15 cellular contexts compared by ENCODE assay signal in the genomic region with DNA sequence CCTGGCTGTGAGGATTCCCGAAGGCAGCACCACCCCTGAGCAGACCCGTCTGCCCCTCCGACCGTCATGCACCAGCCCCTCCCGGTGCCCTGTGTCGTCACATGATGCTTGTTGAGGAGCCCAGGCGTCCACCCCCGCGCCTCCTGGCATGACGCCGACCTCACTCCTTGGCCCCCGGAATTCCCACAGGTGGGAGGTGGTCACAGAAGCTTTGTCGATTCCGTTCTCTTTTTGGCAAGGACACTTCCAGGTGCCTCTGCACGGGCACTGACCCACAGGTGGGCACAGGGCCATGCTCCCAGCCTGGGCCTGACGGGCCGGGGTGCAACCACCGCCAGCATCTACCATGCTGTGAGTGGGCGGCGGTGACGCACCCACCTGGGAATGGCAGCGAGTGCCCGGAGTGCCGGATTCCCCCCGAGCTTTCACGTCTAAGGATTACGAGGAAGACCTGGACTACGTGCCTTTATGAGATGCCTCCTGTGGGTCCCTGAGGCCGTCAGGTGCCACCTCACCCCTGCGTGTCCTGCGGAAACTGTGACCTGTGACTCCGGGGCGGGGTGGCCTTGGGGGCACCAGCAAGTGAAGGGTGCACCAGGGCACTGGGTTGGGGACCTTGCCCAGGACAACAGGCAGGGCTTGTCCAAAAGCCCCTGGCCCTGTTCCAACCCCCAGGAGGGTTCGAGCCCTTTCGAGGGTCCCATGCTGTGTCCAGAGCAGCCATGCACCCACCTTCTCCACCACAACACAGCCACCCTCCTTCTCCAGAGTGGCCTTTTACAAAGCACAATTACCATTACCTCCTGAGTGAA. TPM values are rescaled to one million over a fixed set of nuclear protein-coding genes. Genes with fewer than 3 reads are reported as not detected.
DNase-seq lines count a peak whose midpoint lies in the region; ATAC-seq and TF ChIP-seq lines count a peak whose summit lies in the region.
"Had no signal": no experiment of that assay in that cellular context is flagged by ENCODE, and none has a peak within 500 bp of the region (broad histone marks: within the 10 kb centered on the region; RNA-seq: fewer than 3 reads in every experiment).

No MANE protein-coding gene starts in this region.

- no peaks in the 10 kb centered on the region for H3K79me2 ChIP-seq in smooth muscle cell (ENCODE audit: low read depth)

- intact Hi-C loops in left ventricle myocardium inferior (cut with micrococcal nuclease) = no loop called here

- no peak overlapping the region for H3K4me3 ChIP-seq in left ventricle myocardium inferior
- H3K4me3 ChIP-seq in smooth muscle cell = no peak overlapping the region
- H3K4me3 ChIP-seq: mucosa of descending colon had no signal

- H4K20me1 ChIP-seq in smooth muscle cell (ENCODE audit: low read depth) = no peaks in the 10 kb centered on the region

- TF ChIP-seq CTCF in RWPE1 (conservative IDR thresholded peaks at IDR 0.05; ENCODE audit: low read depth) (no peak), left ventricle myocardium inferior (IDR thresholded peaks at IDR 0.05; ENCODE audit: borderline replicate concordance) (no peak), smooth muscle cell (IDR thresholded peaks at IDR 0.05; ENCODE audit: borderline replicate concordance, insufficient read depth, poor library complexity, severe bottlenecking) (no peak)

- H3K4me1 ChIP-seq in left ventricle myocardium inferior (peaks cover 43% of the 10 kb centered on the region), smooth muscle cell (ENCODE audit: low read depth) (peaks cover 18% of the 10 kb centered on the region)

- no peak for ATAC-seq in HG02981 (IDR thresholded peaks at IDR 0.05; ENCODE audit: unreplicated experiment)
- ATAC-seq: CD8-positive, alpha-beta T cell had no signal

- peak; percentile 77 for DNase-seq in Daoy (ENCODE audit: low read depth)
- DNase-seq in RWPE1 (ENCODE audit: low spot score) = peak; percentile 58
- no peak for DNase-seq in left ventricle myocardium inferior
- no peak for DNase-seq in smooth muscle cell (lab: John Stamatoyannopoulos, UW; ENCODE audit: unreplicated experiment)
- no peak for DNase-seq in stimulated activated naive CD4-positive, alpha-beta T cell treated with Interleukin-2 at 50 U/mL for 16 hours (lab: John Stamatoyannopoulos, UW)
- no peak for DNase-seq in HCEC 1CT
- DNase-seq: activated CD4-positive, alpha-beta memory T cell treated with anti-CD3 and anti-CD28 coated beads, Interleukin-2, amount 10 ng/mL, durations not matched to agents 7 days and 5 days; CD8-positive, alpha-beta T cell; effector CD8-positive, alpha-beta T cell; GDM1; NCI-H146; NCI-H526 had no signal

- H3K36me3 ChIP-seq in left ventricle myocardium inferior (no peaks in the 10 kb centered on the region), smooth muscle cell (ENCODE audit: low read depth) (no peaks in the 10 kb centered on the region)

- H3K4me2 ChIP-seq in smooth muscle cell = peak overlapping the region; percentile 35
- H3K4me2 ChIP-seq: KMS-11 had no signal

- CTCF ChIA-PET in RWPE1 (lab: Yijun Ruan, JAX) = no interaction called here

- H2AFZ ChIP-seq in smooth muscle cell (ENCODE audit: low read depth) = no peak overlapping the region

- H3K9ac ChIP-seq in smooth muscle cell (ENCODE audit: low read depth) = no peak overlapping the region
- H3K9ac ChIP-seq: KMS-11 had no signal

- POLR2A ChIA-PET in RWPE1 (lab: Yijun Ruan, JAX; ENCODE audit: low non-redundant PET) = interaction anchor here (0.6 kb wide), 1 partner anchor 29 kb away, joined by 3 read pairs; no protein-coding TSS in a partner anchor

- 92% methylated on average over 35 of the region's 35 CpGs for WGBS in smooth muscle cell (ENCODE audit: low lambda C conversion rate)

- H3K9me3 ChIP-seq in left ventricle myocardium inferior (replicated peaks) (no peaks in the 10 kb centered on the region), smooth muscle cell (replicated peaks; ENCODE audit: low read depth) (no peaks in the 10 kb centered on the region)
- H3K9me3 ChIP-seq: mucosa of descending colon had no signal

- H3F3A ChIP-seq in smooth muscle cell (ENCODE audit: low read depth) = peaks cover 21% of the 10 kb centered on the region

- H3K27me3 ChIP-seq in left ventricle myocardium inferior (ENCODE audit: low read depth) (peaks cover 14% of the 10 kb centered on the region), smooth muscle cell (ENCODE audit: low read depth) (no peaks in the 10 kb centered on the region)

- H3K27ac ChIP-seq in RWPE1 (peak overlapping the region; percentile 65), left ventricle myocardium inferior (replicated peaks) (peak overlapping the region; percentile 56), smooth muscle cell (ENCODE audit: low read depth) (no peak overlapping the region)
- H3K27ac ChIP-seq: KMS-11 had no signal

RNA-seq across cellular contexts. Expression of gene COL6A1, which starts 31.4 kb away (rescaled TPM):
- total RNA-seq in Daoy (2014; rRNA removed; shearing (Covaris generic)) = 444 and 536 TPM in 2 replicates
- total RNA-seq in left ventricle myocardium inferior (154 TPM), smooth muscle cell (1,267 and 1,292 TPM in 2 replicates)
- 2,075 and 2,827 TPM in 2 replicates for polyA plus RNA-seq in smooth muscle cell

Comparison
In these comparisons a context has a peak if more than half of its experiments do, and no peak if none do; other contexts are left out.
1. DNase-seq: peak in Daoy (single experiment) and RWPE1 (single experiment); none in left ventricle myocardium inferior (single experiment), smooth muscle cell (single experiment), stimulated activated naive CD4-positive, alpha-beta T cell treated with Interleukin-2 at 50 U/mL for 16 hours (single experiment) and HCEC 1CT (single experiment).